8 cellular contexts compared by ENCODE assay signal in the genomic region with DNA sequence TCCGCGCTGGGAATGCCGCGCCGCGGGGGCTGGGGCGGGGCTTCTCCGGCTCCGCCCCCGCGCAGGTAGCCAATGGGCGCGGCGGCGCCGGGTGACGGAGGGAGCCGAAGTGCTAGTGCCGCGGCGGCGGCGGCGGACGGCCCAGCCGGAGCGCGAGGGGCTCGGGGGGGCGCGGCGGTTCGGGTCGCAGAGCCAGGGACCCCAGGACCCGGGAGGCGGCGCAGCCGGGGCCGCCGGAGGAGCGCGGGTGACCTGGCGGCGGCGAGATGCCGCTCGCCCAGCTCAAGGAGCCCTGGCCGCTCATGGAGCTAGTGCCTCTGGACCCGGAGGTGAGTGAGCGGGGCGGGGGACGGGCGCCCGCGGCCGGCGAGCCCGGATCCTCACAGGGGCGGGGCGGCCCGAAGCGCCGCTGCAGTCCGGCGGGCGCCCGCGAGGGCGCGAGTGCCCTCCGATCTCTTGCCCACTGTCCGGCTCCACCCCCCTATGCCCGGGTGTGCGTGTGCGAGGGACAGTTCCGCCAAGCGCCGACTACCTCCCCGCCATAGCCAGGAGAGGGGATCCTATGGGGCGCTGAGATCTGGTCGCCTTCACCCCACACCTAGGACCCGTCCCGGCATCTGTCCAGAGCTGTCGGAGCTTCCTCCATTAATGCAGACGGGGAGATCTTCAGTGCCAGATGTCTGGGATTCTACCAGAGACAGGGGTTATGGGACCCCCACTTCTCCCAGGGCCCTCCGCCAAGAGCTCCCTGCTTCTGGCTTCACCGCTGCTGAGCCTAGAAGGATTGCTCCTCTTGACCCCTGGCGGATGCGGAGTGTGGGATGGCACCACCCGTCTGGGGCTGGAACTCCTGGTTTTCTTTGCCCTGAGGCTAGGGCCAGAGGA. TPM values are rescaled to one million over a fixed set of nuclear protein-coding genes. Genes with fewer than 3 reads are reported as not detected.
DNase-seq lines count a peak whose midpoint lies in the region; ATAC-seq and TF ChIP-seq lines count a peak whose summit lies in the region.

Gene RPS6KA1 (plus strand): TSS at position 107 of the 885 bp plus-strand sequence. CDS start 160 bp downstream, at position 267.

- peak within 1 kb of the TSS; percentile 80 for H2AFZ ChIP-seq in neural cell (ENCODE audit: low read depth, low read length)

- CTCF ChIA-PET in Calu3 (lab: Charles Lee), result interaction anchor here (0.7 to 2.9 kb wide), 3 partner anchors 8 to 403 kb away, joined by 3 to 20 read pairs (median 4); no protein-coding TSS in a partner anchor

- H3K27me3 ChIP-seq in foreskin keratinocyte, result no peaks in the 10 kb centered on the region
- H3K27me3 ChIP-seq in neural cell (ENCODE audit: insufficient read depth, low read depth, low read length), result peaks cover 5% of the 10 kb centered on the region
- H3K27me3 ChIP-seq in testis, result no peaks in the 10 kb centered on the region

- intact Hi-C loops in Calu3 (cut with micrococcal nuclease; ENCODE audit: unreplicated experiment) (no loop called here), testis (cut with DNase I; ENCODE audit: low total_unique reads) (no loop called here)

- BruUV-seq in Calu3 (replicated peaks; lab: Mats Ljungman, UMichigan), result no TSS peak

- no peaks in the 10 kb centered on the region for H3K36me3 ChIP-seq in neural cell (ENCODE audit: insufficient read depth, low read length)
- no peaks in the 10 kb centered on the region for H3K36me3 ChIP-seq in testis (ENCODE audit: low read depth, missing control alignments)

- TF ChIP-seq RAD21 in neural cell (conservative IDR thresholded peaks at IDR 0.05), result no peak

- H3K4me3 ChIP-seq in neural cell (ENCODE audit: low read length) (peak within 1 kb of the TSS; percentile 74), testis (peak within 1 kb of the TSS; percentile 57 to 66)

- H3K4me1 ChIP-seq in foreskin keratinocyte, result peaks cover 5% of the 10 kb centered on the region
- H3K4me1 ChIP-seq in testis, result peaks cover 12% of the 10 kb centered on the region

- H3K36me3 Mint-ChIP-seq in Calu3 (ENCODE audit: insufficient read depth, unreplicated experiment), result peaks cover 23% of the 10 kb centered on the region

- H3K27ac ChIP-seq in foreskin keratinocyte, result peak within 1 kb of the TSS; percentile 39
- peak within 1 kb of the TSS; percentile 39 for H3K27ac ChIP-seq in neural cell (ENCODE audit: low read length)
- no peak within 1 kb of the TSS for H3K27ac ChIP-seq in testis

- no peak for TF ChIP-seq EP300 in neural cell (conservative IDR thresholded peaks at IDR 0.05; ENCODE audit: poor library complexity, severe bottlenecking)

- no peaks in the 10 kb centered on the region for H3K9me3 Mint-ChIP-seq in Calu3 (ENCODE audit: low read depth, unreplicated experiment)

- no peak for TF ChIP-seq POLR2A in testis (IDR thresholded peaks at IDR 0.05)

- no peaks in the 10 kb centered on the region for H4K20me1 ChIP-seq in neural cell (ENCODE audit: insufficient read depth)

- peak; percentile 73 for ATAC-seq in GM19467 (IDR thresholded peaks at IDR 0.05; ENCODE audit: unreplicated experiment)
- ATAC-seq in foreskin keratinocyte, result peak; percentile 54

- H3K27ac Mint-ChIP-seq in Calu3 (ENCODE audit: unreplicated experiment), result peak within 1 kb of the TSS; percentile 59

- peak within 1 kb of the TSS; percentile 65 for H3K4me3 Mint-ChIP-seq in Calu3 (ENCODE audit: low read depth, unreplicated experiment)

- TF ChIP-seq CTCF in Calu3 (IDR thresholded peaks at IDR 0.05; ENCODE audit: unreplicated experiment), result no peak
- peak; percentile 3 for TF ChIP-seq CTCF in foreskin keratinocyte (conservative IDR thresholded peaks at IDR 0.05)
- TF ChIP-seq CTCF in neural cell (IDR thresholded peaks at IDR 0.05; ENCODE audit: poor library complexity, severe bottlenecking), result peak; percentile 27
- no peak for TF ChIP-seq CTCF in testis (IDR thresholded peaks at IDR 0.05)

- no peaks in the 10 kb centered on the region for H3K27me3 Mint-ChIP-seq in Calu3 (ENCODE audit: unreplicated experiment)

- peak within 1 kb of the TSS; percentile 69 for H3K9ac ChIP-seq in neural cell (ENCODE audit: low read length)

- peak within 1 kb of the TSS; percentile 59 for H3K4me2 ChIP-seq in neural cell (ENCODE audit: low read length)

- H3K9me2 ChIP-seq in neural cell (ENCODE audit: insufficient read depth, low read length), result no peaks in the 10 kb centered on the region

- no peaks in the 10 kb centered on the region for H3F3A ChIP-seq in neural cell (ENCODE audit: insufficient read depth, low read length, poor library complexity, severe bottlenecking)

- peaks cover 14% of the 10 kb centered on the region for H3K4me1 Mint-ChIP-seq in Calu3 (ENCODE audit: low read depth, unreplicated experiment)

- H3K9me3 ChIP-seq in neural cell (ENCODE audit: low read length), result no peaks in the 10 kb centered on the region
- no peaks in the 10 kb centered on the region for H3K9me3 ChIP-seq in testis

- 3 to 20% methylated on average over 2 to 35 of the region's 90 CpGs for WGBS in testis, 2 donors

- peak; percentile 63 for DNase-seq in Calu3
- peak; percentile 62 for DNase-seq in HT-29 (ENCODE audit: low spot score)
- DNase-seq in RPMI7951 (ENCODE audit: low read depth), result peak; percentile 58
- DNase-seq in activated effector memory CD4-positive, alpha-beta T cell treated with anti-CD3 and anti-CD28 coated beads, Interleukin-2, amount 50 U/mL, for 16 hours, result peak; percentile 87
- peak in 1 of 2 donors; percentile 42 for DNase-seq in foreskin keratinocyte
- DNase-seq in testis, result peak; percentile 77

- H3K79me2 ChIP-seq in neural cell (replicated peaks; ENCODE audit: insufficient read depth, low read length), result no peaks in the 10 kb centered on the region

TF ChIP-seq in neural cell, 6 proteins besides CTCF, POLR2A, EP300 and RAD21:
- TF ChIP-seq MXI1 (conservative IDR thresholded peaks at IDR 0.05; ENCODE audit: poor library complexity, severe bottlenecking) (no peak), TAF1 (IDR thresholded peaks at IDR 0.05; ENCODE audit: low read depth) (no peak), SMC3 (conservative IDR thresholded peaks at IDR 0.05; ENCODE audit: poor library complexity) (peak; percentile 26), EZH2 (IDR thresholded peaks at IDR 0.05; ENCODE audit: borderline replicate concordance, insufficient read depth, low read length, poor library complexity, severe bottlenecking) (no peak), POLR2AphosphoS5 (IDR thresholded peaks at IDR 0.05) (peak; percentile 62)
- TF ChIP-seq, protein P1, sequence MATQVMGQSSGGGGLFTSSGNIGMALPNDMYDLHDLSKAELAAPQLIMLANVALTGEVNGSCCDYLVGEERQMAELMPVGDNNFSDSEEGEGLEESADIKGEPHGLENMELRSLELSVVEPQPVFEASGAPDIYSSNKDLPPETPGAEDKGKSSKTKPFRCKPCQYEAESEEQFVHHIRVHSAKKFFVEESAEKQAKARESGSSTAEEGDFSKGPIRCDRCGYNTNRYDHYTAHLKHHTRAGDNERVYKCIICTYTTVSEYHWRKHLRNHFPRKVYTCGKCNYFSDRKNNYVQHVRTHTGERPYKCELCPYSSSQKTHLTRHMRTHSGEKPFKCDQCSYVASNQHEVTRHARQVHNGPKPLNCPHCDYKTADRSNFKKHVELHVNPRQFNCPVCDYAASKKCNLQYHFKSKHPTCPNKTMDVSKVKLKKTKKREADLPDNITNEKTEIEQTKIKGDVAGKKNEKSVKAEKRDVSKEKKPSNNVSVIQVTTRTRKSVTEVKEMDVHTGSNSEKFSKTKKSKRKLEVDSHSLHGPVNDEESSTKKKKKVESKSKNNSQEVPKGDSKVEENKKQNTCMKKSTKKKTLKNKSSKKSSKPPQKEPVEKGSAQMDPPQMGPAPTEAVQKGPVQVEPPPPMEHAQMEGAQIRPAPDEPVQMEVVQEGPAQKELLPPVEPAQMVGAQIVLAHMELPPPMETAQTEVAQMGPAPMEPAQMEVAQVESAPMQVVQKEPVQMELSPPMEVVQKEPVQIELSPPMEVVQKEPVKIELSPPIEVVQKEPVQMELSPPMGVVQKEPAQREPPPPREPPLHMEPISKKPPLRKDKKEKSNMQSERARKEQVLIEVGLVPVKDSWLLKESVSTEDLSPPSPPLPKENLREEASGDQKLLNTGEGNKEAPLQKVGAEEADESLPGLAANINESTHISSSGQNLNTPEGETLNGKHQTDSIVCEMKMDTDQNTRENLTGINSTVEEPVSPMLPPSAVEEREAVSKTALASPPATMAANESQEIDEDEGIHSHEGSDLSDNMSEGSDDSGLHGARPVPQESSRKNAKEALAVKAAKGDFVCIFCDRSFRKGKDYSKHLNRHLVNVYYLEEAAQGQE (IDR thresholded peaks at IDR 0.05; ENCODE audit: borderline replicate concordance), result no peak

RNA-seq across cellular contexts. Expression of gene RPS6KA1, which starts in this region (rescaled TPM):
- total RNA-seq in Calu3 (2022) (25.8 and 28.1 TPM in 2 replicates), foreskin keratinocyte (86.4 and 91.6 TPM in 2 replicates), testis (10 to 100 TPM; 14.9 to 24.2 TPM)
- 72.6 and 79.8 TPM in 2 replicates for total RNA-seq in HT-29 (2014; rRNA removed; shearing (Covaris generic))
- 33.6 and 51.8 TPM in 2 replicates for total RNA-seq in RPMI7951 (2014; rRNA removed; shearing (Covaris generic))
- polyA plus RNA-seq in foreskin keratinocyte (57.7 and 65.0 TPM in 2 replicates), neural cell (4.9 and 7.9 TPM in 2 replicates), testis (ENCODE audit: insufficient read depth, low read depth, low replicate concordance) (15.6 TPM)
- polyA minus RNA-seq in neural cell, result 7.3 and 7.5 TPM in 2 replicates

Comparison
In these comparisons a context has a peak if more than half of its experiments do, and no peak if none do; other contexts are left out.
1. CTCF ChIP-seq: peak in foreskin keratinocyte (single experiment) and neural cell (single experiment); none in Calu3 (single experiment) and testis (0 of 3).
2. H3K27ac ChIP-seq: peak in foreskin keratinocyte (single experiment) and neural cell (single experiment); none in testis (0 of 2).